ENCODE assay signal across 25 cellular contexts in the genomic region with DNA sequence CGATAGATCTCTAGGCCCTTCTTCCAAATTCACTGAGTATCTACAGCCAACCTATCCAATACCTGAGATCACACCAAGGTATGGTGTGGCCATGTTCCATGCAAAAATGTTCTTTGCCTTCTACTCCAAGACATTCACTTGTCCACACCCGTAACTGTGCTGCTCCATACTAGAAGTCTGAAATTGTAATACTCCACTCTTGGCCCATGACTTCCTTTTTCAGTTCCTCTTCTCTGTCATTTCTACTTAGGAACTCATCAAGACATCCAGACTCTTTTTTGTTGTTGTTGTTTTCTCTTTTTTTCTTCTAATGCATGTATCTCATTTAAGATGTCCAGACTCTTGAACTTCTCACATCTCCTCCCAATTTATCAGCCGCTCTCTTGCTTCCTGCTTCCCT. TPM values are rescaled to one million over a fixed set of nuclear protein-coding genes. Genes with fewer than 3 reads are reported as not detected.
DNase-seq lines count a peak whose midpoint lies in the region; ATAC-seq, FAIRE-seq and TF ChIP-seq lines count a peak whose summit lies in the region.
"Had no signal": no experiment of that assay in that cellular context is flagged by ENCODE, and none has a peak within 500 bp of the region (broad histone marks: within the 10 kb centered on the region; RNA-seq: fewer than 3 reads in every experiment).

No MANE protein-coding gene starts in this region.

- no peaks in the 10 kb centered on the region for H3K36me3 Mint-ChIP-seq in T-cell
- H3K36me3 Mint-ChIP-seq: CD8-positive, alpha-beta T cell; neural progenitor cell had no signal

- H3K27me3 Mint-ChIP-seq in T-cell: peaks cover 1 to 5% of the 10 kb centered on the region in 2 donors

- H3K27me3 ChIP-seq in K562 (ENCODE audit: control insufficient read depth in 2 of 2, insufficient read depth in 2 of 2, low read length in 2 of 2): no peaks in the 10 kb centered on the region; a peak in 1 of 5 replicates
- H3K27me3 ChIP-seq: ascending aorta, neural progenitor cell had no signal

- no peak for ATAC-seq in A549
- ATAC-seq in GM21423 (IDR thresholded peaks at IDR 0.05; ENCODE audit: unreplicated experiment): peak; percentile 48
- 0 out of 3 replicates have a peak, but pooled peaks have one; percentile 20 for ATAC-seq in K562
- no peak for ATAC-seq in T-cell (replicated peaks in 1 of 4)
- ATAC-seq: CD8-positive, alpha-beta T cell; Panc1; psoas muscle had no signal

- FAIRE-seq in A549 (lab: Jason Lieb, UNC): peak; percentile 28
- no peak for FAIRE-seq in K562 (lab: Jason Lieb, UNC)
- FAIRE-seq: frontal cortex, TTC549 had no signal

- H3K9ac ChIP-seq in K562 (ENCODE audit: insufficient read depth in 1 of 2, low read depth in 2 of 2, low read length in 2 of 2): no peak overlapping the region
- H3K9ac ChIP-seq: GM23248, neural progenitor cell had no signal

- no peaks in the 10 kb centered on the region for H3K9me1 ChIP-seq in K562 (ENCODE audit: control insufficient read depth, insufficient read depth, low read length)

- H3K36me3 ChIP-seq in K562 (ENCODE audit: control insufficient read depth, insufficient read depth, low read length): no peaks in the 10 kb centered on the region
- H3K36me3 ChIP-seq: ascending aorta, neural progenitor cell had no signal

- no TSS peak for BruUV-seq in K562 (replicated peaks; lab: Mats Ljungman, UMichigan)

- H3K27ac ChIP-seq in A549 (no peak overlapping the region), K562 (ENCODE audit: extremely low read depth, low read depth, low read length) (no peak overlapping the region)
- H3K27ac ChIP-seq: ascending aorta, GM23248, neural progenitor cell, psoas muscle, SK-N-MC, skin epidermis had no signal

- no peak for DNase-seq in A549 (ENCODE audit: low read depth in 1 of 2, low spot score in 1 of 2)
- DNase-seq in NOMO-1 (lab: John Stamatoyannopoulos, UW; ENCODE audit: unreplicated experiment in 2 of 2): peak; percentile 37 to 83
- no peak for DNase-seq in K562 (ENCODE audit: extremely low read depth in 1 of 4, low spot score in 3 of 4)
- no peak for DNase-seq in activated effector memory CD4-positive, alpha-beta T cell treated with Interleukin-2 at 50 U/mL for 16 hours
- DNase-seq in T-helper 1 cell: no peak
- no peak for DNase-seq in T-helper 9 cell
- no peak for DNase-seq in T-cell
- DNase-seq: activated CD4-positive, alpha-beta T cell treated with anti-CD3 and anti-CD28 coated beads, Interleukin-2, amount 50 U/mL, for 4 hours; activated naive CD4-positive, alpha-beta T cell treated with anti-CD3 and anti-CD28 coated beads, Interleukin-2, amount 50 U/mL, for 16 hours; activated T-cell treated with anti-CD3 and anti-CD28 coated beads for 4 hours; CD8-positive, alpha-beta T cell; DMS79 treated with DMSO at 0.1 percent for 48 hours; midbrain; NCI-H146; NCI-H69; psoas muscle had no signal

- TF ChIP-seq CTCF in A549 (IDR thresholded peaks at IDR 0.05) (no peak), K562 (IDR thresholded peaks at IDR 0.05 in 2 of 3, conservative IDR thresholded peaks at IDR 0.05 in 1 of 3; ENCODE audit: insufficient read depth in 2 of 3, low read depth in 1 of 3, low read length in 3 of 3) (no peak)

- TF ChIP-seq EP300 in A549 (IDR thresholded peaks at IDR 0.05) (no peak), K562 (IDR thresholded peaks at IDR 0.05; ENCODE audit: low read length) (no peak)

- H3K4me3 ChIP-seq in A549 (no peak overlapping the region), K562 (no peak overlapping the region)
- H3K4me3 ChIP-seq: ascending aorta, GM23248, neural progenitor cell, psoas muscle, SK-N-MC, skin epidermis had no signal

- POLR2A ChIA-PET in A549 (lab: Yijun Ruan, JAX) (no interaction called here), K562 (lab: Yijun Ruan, JAX) (interaction anchor here (0.9 kb wide), 1 partner anchor 94 kb away, joined by 3 read pairs; no protein-coding TSS in a partner anchor), T-cell (lab: Charles Lee) (no interaction called here)

- H3K27ac Mint-ChIP-seq in T-cell: no peak overlapping the region
- H3K27ac Mint-ChIP-seq: CD8-positive, alpha-beta T cell; neural progenitor cell had no signal

- TF ChIP-seq POLR2A in A549 (IDR thresholded peaks at IDR 0.05; ENCODE audit: low read length) (no peak), K562 (conservative IDR thresholded peaks at IDR 0.05) (no peak)

- no peak overlapping the region for H3K4me2 ChIP-seq in A549
- no peak overlapping the region for H3K4me2 ChIP-seq in K562 (ENCODE audit: insufficient read depth, low read length)
- H3K4me2 ChIP-seq: neural progenitor cell had no signal

- intact Hi-C loops in K562 (cut with micrococcal nuclease): no loop called here

- H3K9me3 ChIP-seq in A549 (no peaks in the 10 kb centered on the region), K562 (replicated peaks; ENCODE audit: control insufficient read depth, insufficient read depth, low read depth, low read length) (no peaks in the 10 kb centered on the region)
- H3K9me3 ChIP-seq: ascending aorta, psoas muscle had no signal

- TF ChIP-seq RAD21 in A549 (conservative IDR thresholded peaks at IDR 0.05 in 1 of 2, IDR thresholded peaks at IDR 0.05 in 1 of 2) (no peak), K562 (CRISPR knock-in tag; conservative IDR thresholded peaks at IDR 0.05 in 1 of 2, IDR thresholded peaks at IDR 0.05 in 1 of 2) (no peak)

- 87% methylated on average over 3 of the region's 3 CpGs for WGBS in A549 (ENCODE audit: missing lambda C conversion rate)
- 74% methylated on average over 3 of the region's 3 CpGs for WGBS in K562 (ENCODE audit: insufficient coverage, low coverage, missing lambda C conversion rate)

- H3K4me1 ChIP-seq in A549 (peaks cover 22% of the 10 kb centered on the region), K562 (replicated peaks in 1 of 2; ENCODE audit: control insufficient read depth in 2 of 2, insufficient read depth in 2 of 2, low read length in 2 of 2) (peaks cover 0 to 6% of the 10 kb centered on the region in 2 experiments; a peak in 2 of 5 replicates)
- H3K4me1 ChIP-seq: ascending aorta, neural progenitor cell had no signal

- peak overlapping the region; percentile 35; the same call in 1 of the 2 replicates for H2AFZ ChIP-seq in K562 (ENCODE audit: low read depth, low read length)
- H2AFZ ChIP-seq: GM23248, neural progenitor cell had no signal

- no peaks in the 10 kb centered on the region for H4K20me1 ChIP-seq in K562 (replicated peaks; ENCODE audit: control insufficient read depth, insufficient read depth, low read length)

- H3K4me3 Mint-ChIP-seq in T-cell: no peak overlapping the region
- H3K4me3 Mint-ChIP-seq: CD8-positive, alpha-beta T cell; neural progenitor cell had no signal

- CTCF ChIA-PET in A549 (lab: Yijun Ruan, JAX): interaction anchor here (0.9 to 3.4 kb wide), 9 partner anchors 11 to 237 kb away, joined by 3 to 12 read pairs (median 4); a partner anchor contains a TSS
- CTCF ChIA-PET in K562 (lab: Yijun Ruan, JAX; ENCODE audit: low intra/inter-chr PET ratio): no interaction called here
- CTCF ChIA-PET in T-cell (lab: Charles Lee): no interaction called here

- H3K4me1 Mint-ChIP-seq in T-cell: no peaks in the 10 kb centered on the region
- H3K4me1 Mint-ChIP-seq: neural progenitor cell had no signal

- in situ Hi-C loops in K562 (cut with MboI): no loop called here

- H3K9me3 Mint-ChIP-seq in T-cell: no peaks in the 10 kb centered on the region
- H3K9me3 Mint-ChIP-seq: CD8-positive, alpha-beta T cell; neural progenitor cell had no signal

- no peaks in the 10 kb centered on the region for H3K79me2 ChIP-seq in K562 (ENCODE audit: control insufficient read depth, insufficient read depth, low read length)

TF ChIP-seq in A549, 52 proteins besides CTCF, POLR2A, EP300 and RAD21 (continues in another document):
- TF ChIP-seq JUN (IDR thresholded peaks at IDR 0.05) (no peak), JUNB (IDR thresholded peaks at IDR 0.05) (no peak), EHF (CRISPR knock-in tag; IDR thresholded peaks at IDR 0.05) (no peak), RCOR1 (IDR thresholded peaks at IDR 0.05; ENCODE audit: low read depth, low read length) (no peak), HOXA7 (CRISPR knock-in tag; IDR thresholded peaks at IDR 0.05) (no peak), ZFP36 (IDR thresholded peaks at IDR 0.05; ENCODE audit: borderline replicate concordance, partially characterized antibody) (no peak), FOXS1 (CRISPR knock-in tag; IDR thresholded peaks at IDR 0.05) (no peak)

TF ChIP-seq in K562, 482 proteins besides CTCF, POLR2A, EP300 and RAD21:
- TF ChIP-seq KDM4B (IDR thresholded peaks at IDR 0.05; ENCODE audit: borderline replicate concordance in 2 of 2, low read depth in 1 of 2) (no peak), SPI1 (IDR thresholded peaks at IDR 0.05; ENCODE audit: borderline replicate concordance, low read depth, low read length) (peak; percentile 66; the same call in 1 of the 2 replicates)

RNA-seq across cellular contexts. Expression of a gene that starts 42.5 kb away (rescaled TPM):
- 13.3 and 23.0 TPM in 2 replicates for polyA plus RNA-seq in A549 (2011; rRNA removed)
- polyA plus RNA-seq in A549 (2012; cell fraction: cytosol; rRNA removed): 7.1 and 8.4 TPM in 2 replicates
- 27.8 and 32.1 TPM in 2 replicates for polyA plus RNA-seq in A549 (2012; cell fraction: nucleus; rRNA removed)
- 13.5 to 17.1 TPM (median 14.6 TPM) in 3 replicates for polyA plus RNA-seq in A549 (2017; fragmentation: RNase III; extraction: RNeasy Plus Mini Kit Qiagen cat#74134 plus additional on column Dnase treatment)
- polyA minus RNA-seq in A549 (2011; rRNA and poly(A)+ RNA removed): 31.5 and 39.6 TPM in 2 replicates
- 221 and 371 TPM in 2 replicates for total RNA-seq in K562 (2011; cell fraction: chromatin; rRNA removed; ENCODE audit: low replicate concordance)
- total RNA-seq in K562 (2011; cell fraction: nucleolus; rRNA removed): 168 and 203 TPM in 2 replicates
- 226 and 236 TPM in 2 replicates for total RNA-seq in K562 (2011; cell fraction: nucleoplasm; rRNA removed)
- total RNA-seq in K562 (2014; rRNA removed): 17.8 and 18.2 TPM in 2 replicates
- total RNA-seq in K562 (2014; rRNA removed; fragmentation: Illumina TruSeq; extraction: Trizol): 14.7 and 18.4 TPM in 2 replicates
- 9.6 and 10.9 TPM in 2 replicates for total RNA-seq in K562 (2015; rRNA removed; fragmentation: Illumina TruSeq; extraction: Trizol)
- total RNA-seq in K562 (2021): 48.0 and 51.7 TPM in 2 replicates
- polyA plus RNA-seq in K562 (2011; rRNA removed): 16.4 and 20.2 TPM in 2 replicates
- polyA plus RNA-seq in K562 (2011; cell fraction: cytosol; rRNA removed): 9.1 and 16.1 TPM in 2 replicates
- 52.3 and 120 TPM in 2 replicates for polyA plus RNA-seq in K562 (2011; cell fraction: nucleus; rRNA removed)
- 27.7 and 56.2 TPM in 2 replicates for polyA plus RNA-seq in K562 (2012)
- polyA plus RNA-seq in K562 (2014; fragmentation: Illumina TruSeq; extraction: Trizol): 36.9 and 38.0 TPM in 2 replicates
- polyA plus RNA-seq in K562 (2014; fragmentation: Nextera tagmentation; extraction: Ambion mirVana): 1 to 10 TPM; 1.4 TPM
- 29.4 and 33.6 TPM in 2 replicates for polyA plus RNA-seq in K562 (2014; rRNA removed)
- polyA minus RNA-seq in K562 (2011; rRNA and poly(A)+ RNA removed): 19.1 and 30.3 TPM in 2 replicates
- 12.2 and 19.3 TPM in 2 replicates for polyA minus RNA-seq in K562 (2011; cell fraction: cytosol; rRNA and poly(A)+ RNA removed)
- 31.8 and 39.9 TPM in 2 replicates for polyA minus RNA-seq in K562 (2011; cell fraction: nucleus; rRNA and poly(A)+ RNA removed)
- 10 to 100 TPM; 26.8 to 35.8 (median 27.6) TPM for total RNA-seq in T-cell

Comparison
In these comparisons a context has a peak if more than half of its experiments do, and no peak if none do; other contexts are left out.
1. ATAC-seq: peak in GM21423 (single experiment) and K562 (single experiment); none in A549 (0 of 2) and T-cell (0 of 4).
2. DNase-seq: peak in NOMO-1 (2 of 2); none in A549 (0 of 2), K562 (0 of 4), activated effector memory CD4-positive, alpha-beta T cell treated with Interleukin-2 at 50 U/mL for 16 hours (single experiment), T-helper 1 cell (0 of 5), T-helper 9 cell (single experiment) and T-cell (0 of 34).